In genomic region chr6:48075181-48075580, GRCh38 we compare ENCODE assay signal across 17 cellular contexts. TPM values are rescaled to one million over a fixed set of nuclear protein-coding genes. Genes with fewer than 3 reads are reported as not detected.
DNase-seq lines count a peak whose midpoint lies in the region; FAIRE-seq and TF ChIP-seq lines count a peak whose summit lies in the region.
"Had no signal": no experiment of that assay in that cellular context is flagged by ENCODE, and none has a peak within 500 bp of the region (broad histone marks: within the 10 kb centered on the region; RNA-seq: fewer than 3 reads in every experiment).

No MANE protein-coding gene starts in this region.

- FAIRE-seq in A204.1 (lab: Jason Lieb, UNC) (peak; percentile 37), H54 (lab: Jason Lieb, UNC) (peak; percentile 33)
- FAIRE-seq: GM12878, GM19239 had no signal

- no peak overlapping the region for H2AFZ ChIP-seq in PC-9
- H2AFZ ChIP-seq: GM23338 had no signal

- no peaks in the 10 kb centered on the region for H3K79me2 ChIP-seq in PC-9 (ENCODE audit: low read depth)

- H3K36me3 ChIP-seq in PC-9 (ENCODE audit: low read depth) = no peaks in the 10 kb centered on the region
- H3K36me3 ChIP-seq in HAP-1 (replicated peaks) = no peaks in the 10 kb centered on the region

- no peaks in the 10 kb centered on the region for H4K20me1 ChIP-seq in PC-9 (ENCODE audit: insufficient read depth)

- H3K27me3 ChIP-seq in PC-9 (ENCODE audit: insufficient read depth, low read depth) (no peaks in the 10 kb centered on the region), HAP-1 (ENCODE audit: low read depth) (peaks cover 3% of the 10 kb centered on the region; the same call in 1 of the 2 replicates)

- H3K27ac ChIP-seq in PC-9 = no peak overlapping the region
- H3K27ac ChIP-seq: 22Rv1 had no signal

- POLR2A ChIA-PET in PC-9 (lab: Charles Lee; ENCODE audit: unreplicated experiment) = no interaction called here

- peaks cover 14% of the 10 kb centered on the region for H3K4me1 ChIP-seq in PC-9 (replicated peaks; ENCODE audit: insufficient read depth)
- no peaks in the 10 kb centered on the region for H3K4me1 ChIP-seq in HAP-1

- H3K9me3 ChIP-seq in PC-9 (ENCODE audit: insufficient read depth, low read depth) = peaks cover 10% of the 10 kb centered on the region; the same call in 1 of the 2 replicates
- H3K9me3 ChIP-seq in HAP-1 = no peaks in the 10 kb centered on the region

- CTCF ChIA-PET in PC-9 (lab: Charles Lee) = no interaction called here

- no peak for TF ChIP-seq POLR2A in H54 (IDR thresholded peaks at IDR 0.05; ENCODE audit: low read depth, low read length)

- no peak for DNase-seq in H54 (ENCODE audit: insufficient read length, low spot score)
- no peak for DNase-seq in PC-9
- DNase-seq in renal cortical epithelial cell (ENCODE audit: low read depth) = peak; percentile 16
- DNase-seq in DMS53 treated with DMSO at 0.1 percent for 48 hours (lab: John Stamatoyannopoulos, UW; ENCODE audit: unreplicated experiment) = no peak
- no peak for DNase-seq in 8988T
- no peak for DNase-seq in HAP-1 (ENCODE audit: low spot score in 2 of 2)
- DNase-seq: Calu3; CD4-positive, alpha-beta memory T cell; DMS53; DND-41; GDM1; HCEC 1CT had no signal

- H3F3A ChIP-seq in PC-9 (ENCODE audit: insufficient read depth, low read depth) = no peaks in the 10 kb centered on the region

- in situ Hi-C loops in HAP-1 (cut with MboI; ENCODE audit: low sequenced_read_pairs) = no loop called here

- 0 out of 2 replicates have a peak overlapping the region, but pooled peaks have one; percentile 3 for H3K4me2 ChIP-seq in PC-9
- H3K4me2 ChIP-seq: GM23338 had no signal

- intact Hi-C loops in PC-9 (cut with micrococcal nuclease; ENCODE audit: unreplicated experiment) = loop anchor here (10.0 kb wide), 1 partner anchor 290 kb away; the partner anchor contains the start of gene OPN5

- no peak overlapping the region for H3K4me3 ChIP-seq in PC-9
- H3K4me3 ChIP-seq in HAP-1 = no peak overlapping the region
- H3K4me3 ChIP-seq: GM12878, GM23338 had no signal

- no peaks in the 10 kb centered on the region for H3K9me2 ChIP-seq in PC-9 (ENCODE audit: insufficient read depth)

- TF ChIP-seq CTCF in PC-9 (conservative IDR thresholded peaks at IDR 0.05) = no peak

- no TSS peak for BruUV-seq in PC-9 (replicated peaks; lab: Mats Ljungman, UMichigan)

RNA-seq across cellular contexts. Expression of gene PTCHD4, which starts 35.8 kb away (rescaled TPM):
- 0.15 TPM in 1 of 2 replicates, not detected in the other for total RNA-seq in PC-9 (2021)
- total RNA-seq in renal cortical epithelial cell = 3.1 and 24.4 TPM in 2 replicates
- total RNA-seq: Calu3; CD4-positive, alpha-beta memory T cell had no signal
